2 cellular contexts compared by ENCODE assay signal in the genomic region with DNA sequence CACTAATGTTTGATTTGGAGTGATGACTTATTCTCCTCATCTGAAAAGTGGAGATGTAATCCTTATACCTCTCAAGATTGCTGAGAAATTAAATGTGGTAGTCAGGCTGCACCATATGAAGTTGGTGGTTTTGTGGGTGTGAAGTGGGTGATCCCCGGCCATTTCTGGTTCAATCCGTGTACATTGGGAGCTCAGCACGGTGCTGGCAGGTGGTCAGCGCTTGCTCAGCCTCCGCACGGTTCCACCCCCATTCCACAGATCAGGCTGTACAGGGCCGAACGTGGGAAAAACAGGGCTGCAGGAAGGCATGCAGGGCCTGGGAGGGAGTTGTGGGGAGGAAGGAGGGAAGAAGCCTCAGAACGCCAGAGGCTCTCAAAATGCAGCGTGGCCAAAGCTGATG.
TF ChIP-seq lines count a peak whose summit lies in the region.

No MANE protein-coding gene starts in this region.

TF ChIP-seq in HEK293, 187 proteins besides CTCF, POLR2A, EP300 and RAD21 (continued from another document):
- TF ChIP-seq EGR2 (tag by site-specific recombination; IDR thresholded peaks at IDR 0.05; ENCODE audit: low read depth) (0 out of 2 replicates have a peak, but pooled peaks have one; percentile 12), ZNF248 (tag by site-specific recombination; IDR thresholded peaks at IDR 0.05) (no peak), ZNF514 (tag by site-specific recombination; IDR thresholded peaks at IDR 0.05) (no peak), ZNF416 (tag by site-specific recombination; IDR thresholded peaks at IDR 0.05) (no peak)

TF ChIP-seq in GM12878, 131 proteins besides CTCF, POLR2A, EP300 and RAD21:
- TF ChIP-seq, protein P1, sequence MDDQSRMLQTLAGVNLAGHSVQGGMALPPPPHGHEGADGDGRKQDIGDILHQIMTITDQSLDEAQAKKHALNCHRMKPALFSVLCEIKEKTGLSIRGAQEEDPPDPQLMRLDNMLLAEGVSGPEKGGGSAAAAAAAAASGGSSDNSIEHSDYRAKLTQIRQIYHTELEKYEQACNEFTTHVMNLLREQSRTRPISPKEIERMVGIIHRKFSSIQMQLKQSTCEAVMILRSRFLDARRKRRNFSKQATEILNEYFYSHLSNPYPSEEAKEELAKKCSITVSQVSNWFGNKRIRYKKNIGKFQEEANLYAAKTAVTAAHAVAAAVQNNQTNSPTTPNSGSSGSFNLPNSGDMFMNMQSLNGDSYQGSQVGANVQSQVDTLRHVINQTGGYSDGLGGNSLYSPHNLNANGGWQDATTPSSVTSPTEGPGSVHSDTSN (IDR thresholded peaks at IDR 0.05; ENCODE audit: insufficient replicate concordance, low read depth, low read length): no peak
- no peak for TF ChIP-seq CHD2 (IDR thresholded peaks at IDR 0.05; ENCODE audit: borderline replicate concordance, low read depth, low read length)
- TF ChIP-seq, protein P2, sequence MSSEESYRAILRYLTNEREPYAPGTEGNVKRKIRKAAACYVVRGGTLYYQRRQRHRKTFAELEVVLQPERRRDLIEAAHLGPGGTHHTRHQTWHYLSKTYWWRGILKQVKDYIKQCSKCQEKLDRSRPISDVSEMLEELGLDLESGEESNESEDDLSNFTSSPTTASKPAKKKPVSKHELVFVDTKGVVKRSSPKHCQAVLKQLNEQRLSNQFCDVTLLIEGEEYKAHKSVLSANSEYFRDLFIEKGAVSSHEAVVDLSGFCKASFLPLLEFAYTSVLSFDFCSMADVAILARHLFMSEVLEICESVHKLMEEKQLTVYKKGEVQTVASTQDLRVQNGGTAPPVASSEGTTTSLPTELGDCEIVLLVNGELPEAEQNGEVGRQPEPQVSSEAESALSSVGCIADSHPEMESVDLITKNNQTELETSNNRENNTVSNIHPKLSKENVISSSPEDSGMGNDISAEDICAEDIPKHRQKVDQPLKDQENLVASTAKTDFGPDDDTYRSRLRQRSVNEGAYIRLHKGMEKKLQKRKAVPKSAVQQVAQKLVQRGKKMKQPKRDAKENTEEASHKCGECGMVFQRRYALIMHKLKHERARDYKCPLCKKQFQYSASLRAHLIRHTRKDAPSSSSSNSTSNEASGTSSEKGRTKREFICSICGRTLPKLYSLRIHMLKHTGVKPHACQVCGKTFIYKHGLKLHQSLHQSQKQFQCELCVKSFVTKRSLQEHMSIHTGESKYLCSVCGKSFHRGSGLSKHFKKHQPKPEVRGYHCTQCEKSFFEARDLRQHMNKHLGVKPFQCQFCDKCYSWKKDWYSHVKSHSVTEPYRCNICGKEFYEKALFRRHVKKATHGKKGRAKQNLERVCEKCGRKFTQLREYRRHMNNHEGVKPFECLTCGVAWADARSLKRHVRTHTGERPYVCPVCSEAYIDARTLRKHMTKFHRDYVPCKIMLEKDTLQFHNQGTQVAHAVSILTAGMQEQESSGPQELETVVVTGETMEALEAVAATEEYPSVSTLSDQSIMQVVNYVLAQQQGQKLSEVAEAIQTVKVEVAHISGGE (CRISPR knock-in tag; IDR thresholded peaks at IDR 0.05): no peak
- TF ChIP-seq PAX5 (IDR thresholded peaks at IDR 0.05; ENCODE audit: borderline replicate concordance, low read depth, low read length): no peak
- TF ChIP-seq GATAD2B (conservative IDR thresholded peaks at IDR 0.05; ENCODE audit: low read depth): no peak
- TF ChIP-seq ESRRA (IDR thresholded peaks at IDR 0.05; ENCODE audit: low read length): no peak
- TF ChIP-seq HDAC6 (IDR thresholded peaks at IDR 0.05; ENCODE audit: unreplicated experiment): no peak
- no peak for TF ChIP-seq ASH2L (IDR thresholded peaks at IDR 0.05; ENCODE audit: borderline replicate concordance, low read depth)
- no peak for TF ChIP-seq BCL11A (IDR thresholded peaks at IDR 0.05; ENCODE audit: low read depth, low read length)
- TF ChIP-seq, protein P3, sequence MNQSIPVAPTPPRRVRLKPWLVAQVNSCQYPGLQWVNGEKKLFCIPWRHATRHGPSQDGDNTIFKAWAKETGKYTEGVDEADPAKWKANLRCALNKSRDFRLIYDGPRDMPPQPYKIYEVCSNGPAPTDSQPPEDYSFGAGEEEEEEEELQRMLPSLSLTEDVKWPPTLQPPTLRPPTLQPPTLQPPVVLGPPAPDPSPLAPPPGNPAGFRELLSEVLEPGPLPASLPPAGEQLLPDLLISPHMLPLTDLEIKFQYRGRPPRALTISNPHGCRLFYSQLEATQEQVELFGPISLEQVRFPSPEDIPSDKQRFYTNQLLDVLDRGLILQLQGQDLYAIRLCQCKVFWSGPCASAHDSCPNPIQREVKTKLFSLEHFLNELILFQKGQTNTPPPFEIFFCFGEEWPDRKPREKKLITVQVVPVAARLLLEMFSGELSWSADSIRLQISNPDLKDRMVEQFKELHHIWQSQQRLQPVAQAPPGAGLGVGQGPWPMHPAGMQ (IDR thresholded peaks at IDR 0.05; ENCODE audit: borderline replicate concordance): no peak
- no peak for TF ChIP-seq SMAD5 (IDR thresholded peaks at IDR 0.05; ENCODE audit: low read depth)
- TF ChIP-seq SPI1 (IDR thresholded peaks at IDR 0.05; ENCODE audit: borderline replicate concordance, insufficient read depth, low read depth, low read length): no peak
